Comparison of ENCODE assay signal across 8 cellular contexts in genomic region chr19:52689804-52690394, GRCh38. TPM values are rescaled to one million over a fixed set of nuclear protein-coding genes. Genes with fewer than 3 reads are reported as not detected.
DNase-seq lines count a peak whose midpoint lies in the region; ATAC-seq lines count a peak whose summit lies in the region.

No MANE protein-coding gene starts in this region.

- intact Hi-C loops in activated CD4-positive, alpha-beta memory T cell treated with anti-CD3 and anti-CD28 coated beads for 36 hours (cut with micrococcal nuclease), result loop anchor here (1.0 to 2.0 kb wide), 2 partner anchors 45 to 51 kb away; partner anchors contain the start of genes ZNF611 and ZNF83

- DNase-seq in AG08395 (ENCODE audit: low spot score) (peak; percentile 19), mucosa of gallbladder (ENCODE audit: low spot score) (peak; percentile 34), dedifferentiated amniotic fluid mesenchymal stem cell (ENCODE audit: extremely low spot score) (no peak)
- peak; percentile 46 for DNase-seq in activated CD4-positive, alpha-beta memory T cell treated with anti-CD3 and anti-CD28 coated beads for 36 hours
- peak; percentile 46 for DNase-seq in stimulated activated naive CD8-positive, alpha-beta T cell treated with anti-CD3 and anti-CD28 coated beads, Interleukin-15, Interleukin-2, amounts not matched to agents 100 U/mL and 50 U/mL, for 24 hours

- no peaks in the 10 kb centered on the region for H3K36me3 ChIP-seq in HUES48 (ENCODE audit: control insufficient read depth, insufficient read depth, low read length)
- H3K36me3 ChIP-seq in endocrine pancreas (ENCODE audit: control insufficient read depth, insufficient read depth, low read length), result no peaks in the 10 kb centered on the region

- H3K27me3 ChIP-seq in HUES48 (ENCODE audit: control insufficient read depth, insufficient read depth, low read length) (peaks cover 28% of the 10 kb centered on the region), endocrine pancreas (ENCODE audit: control insufficient read depth, insufficient read depth, low read length) (no peaks in the 10 kb centered on the region)

- peak overlapping the region; percentile 96 for H3K4me3 Mint-ChIP-seq in activated CD4-positive, alpha-beta memory T cell treated with anti-CD3 and anti-CD28 coated beads for 36 hours

- H3K9me3 ChIP-seq in HUES48 (ENCODE audit: control insufficient read depth, insufficient read depth, low read length) (no peaks in the 10 kb centered on the region), endocrine pancreas (ENCODE audit: control insufficient read depth, low read length) (no peaks in the 10 kb centered on the region)

- H3K27ac ChIP-seq in HUES48 (ENCODE audit: low read depth, low read length), result peak overlapping the region; percentile 93

- H3K9ac ChIP-seq in HUES48 (ENCODE audit: low read depth, low read length) (peak overlapping the region; percentile 73), endocrine pancreas (ENCODE audit: control insufficient read depth, insufficient read depth, low read length) (peak overlapping the region; percentile 86)

- H3K27me3 Mint-ChIP-seq in activated CD4-positive, alpha-beta memory T cell treated with anti-CD3 and anti-CD28 coated beads for 36 hours, result no peaks in the 10 kb centered on the region

- H3K4me1 Mint-ChIP-seq in activated CD4-positive, alpha-beta memory T cell treated with anti-CD3 and anti-CD28 coated beads for 36 hours (ENCODE audit: low read depth), result peaks cover 24% of the 10 kb centered on the region

- POLR2A ChIA-PET in activated CD4-positive, alpha-beta memory T cell treated with anti-CD3 and anti-CD28 coated beads for 36 hours (lab: Charles Lee), result no interaction called here

- H3K27ac Mint-ChIP-seq in activated CD4-positive, alpha-beta memory T cell treated with anti-CD3 and anti-CD28 coated beads for 36 hours, result peak overlapping the region; percentile 88

- no peaks in the 10 kb centered on the region for H3K9me3 Mint-ChIP-seq in activated CD4-positive, alpha-beta memory T cell treated with anti-CD3 and anti-CD28 coated beads for 36 hours

- CTCF ChIA-PET in activated CD4-positive, alpha-beta memory T cell treated with anti-CD3 and anti-CD28 coated beads for 36 hours (lab: Charles Lee), result no interaction called here

- H3K36me3 Mint-ChIP-seq in activated CD4-positive, alpha-beta memory T cell treated with anti-CD3 and anti-CD28 coated beads for 36 hours, result peaks cover 12% of the 10 kb centered on the region

- no peaks in the 10 kb centered on the region for H3K4me1 ChIP-seq in HUES48 (ENCODE audit: control insufficient read depth, insufficient read depth, low read length)
- no peaks in the 10 kb centered on the region for H3K4me1 ChIP-seq in endocrine pancreas (ENCODE audit: control insufficient read depth, insufficient read depth, low read length)

- H3K4me3 ChIP-seq in HUES48 (ENCODE audit: low read depth, low read length), result peak overlapping the region; percentile 98
- H3K4me3 ChIP-seq in endocrine pancreas (ENCODE audit: control insufficient read depth, insufficient read depth, low read length), result peak overlapping the region; percentile 71

- ATAC-seq in GM19397 (IDR thresholded peaks at IDR 0.05; ENCODE audit: unreplicated experiment), result peak; percentile 32
- peak; percentile 48 for ATAC-seq in stimulated activated naive CD8-positive, alpha-beta T cell treated with anti-CD3 and anti-CD28 coated beads, Interleukin-15, Interleukin-2, amounts not matched to agents 100 U/mL and 50 U/mL, for 24 hours

RNA-seq across cellular contexts. Expression of gene ZNF611, which starts 44.9 kb away (rescaled TPM):
- total RNA-seq in activated CD4-positive, alpha-beta memory T cell treated with anti-CD3 and anti-CD28 coated beads for 36 hours, result 10 to 100 TPM; 17.9 to 20.3 TPM
- total RNA-seq in mucosa of gallbladder, result 29.6 TPM

RNA-seq across cellular contexts. Expression of gene ZNF83, which starts 51.7 kb away (rescaled TPM):
- 10 to 100 TPM; 28.7 to 31.2 TPM for total RNA-seq in activated CD4-positive, alpha-beta memory T cell treated with anti-CD3 and anti-CD28 coated beads for 36 hours
- 80.9 TPM for total RNA-seq in mucosa of gallbladder
